In genomic region chr10:103542764-103543616, GRCh38 we compare ENCODE assay signal across 1 cellular context.
TF ChIP-seq lines count a peak whose summit lies in the region.

No MANE protein-coding gene starts in this region.

TF ChIP-seq in GM12878, 131 proteins besides CTCF, POLR2A, EP300 and RAD21 (continued from another document):
- TF ChIP-seq TBL1XR1 (IDR thresholded peaks at IDR 0.05; ENCODE audit: low read depth, low read length): no peak
